In genomic region chr3:63986147-63986546, GRCh38 we compare ENCODE assay signal across 1 cellular context.
TF ChIP-seq lines count a peak whose summit lies in the region.

No MANE protein-coding gene starts in this region.

TF ChIP-seq in GM23338, 12 proteins besides CTCF, POLR2A, EP300 and RAD21 (continued from another document):
- no peak for TF ChIP-seq REST (IDR thresholded peaks at IDR 0.05; ENCODE audit: unreplicated experiment)
- no peak for TF ChIP-seq NANOG (IDR thresholded peaks at IDR 0.05; ENCODE audit: borderline replicate concordance)
- no peak for TF ChIP-seq ZNF331 (CRISPR knock-in tag; IDR thresholded peaks at IDR 0.05; ENCODE audit: low read depth)
- no peak for TF ChIP-seq ZNF462 (CRISPR knock-in tag; IDR thresholded peaks at IDR 0.05)
- no peak for TF ChIP-seq ZNF114 (CRISPR knock-in tag; IDR thresholded peaks at IDR 0.05)
- no peak for TF ChIP-seq EZH2 (IDR thresholded peaks at IDR 0.05; ENCODE audit: low read depth, unreplicated experiment)
